34 cellular contexts compared by ENCODE assay signal in the genomic region with DNA sequence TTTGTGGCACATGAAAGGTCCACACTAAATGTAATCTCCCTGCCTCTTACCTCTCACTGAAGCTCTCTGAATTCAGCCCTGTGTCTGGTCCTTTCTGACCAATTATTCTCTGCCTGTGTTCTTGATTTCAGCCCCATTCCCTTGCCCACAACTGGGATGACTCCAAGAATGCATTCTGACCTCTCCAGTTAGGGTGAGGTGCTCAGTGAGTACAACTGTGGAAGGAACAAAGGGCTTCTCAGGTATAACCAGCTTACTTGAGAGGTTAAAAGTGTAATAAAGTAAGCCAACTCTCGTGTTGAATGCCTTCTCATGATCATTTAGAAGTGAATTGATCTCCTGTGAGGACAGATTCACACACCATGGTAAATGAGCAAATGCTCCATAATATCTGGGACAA.
"Had no signal": no experiment of that assay in that cellular context is flagged by ENCODE, and none has a peak within 500 bp of the region (broad histone marks: within the 10 kb centered on the region; RNA-seq: fewer than 3 reads in every experiment).

No MANE protein-coding gene starts in this region.

- H3K36me3 ChIP-seq: adrenal gland, brain microvascular endothelial cell, breast epithelium had no signal

- H3K4me3 Mint-ChIP-seq: activated CD4-positive, alpha-beta memory T cell treated with anti-CD3 and anti-CD28 coated beads for 36 hours; activated CD4-positive, alpha-beta T cell treated with anti-CD3 and anti-CD28 coated beads, Interleukin-2, amount 10 ng/mL, durations not matched to agents 24 days and 14 days; activated CD8-positive, alpha-beta T cell treated with anti-CD3 and anti-CD28 coated beads for 36 hours; activated naive CD4-positive, alpha-beta T cell treated with anti-CD3 and anti-CD28 coated beads, Interleukin-2, amount 10 ng/mL, durations not matched to agents 7 days and 5 days; activated naive CD4-positive, alpha-beta T cell treated with anti-CD3 and anti-CD28 coated beads, Interleukin-2, amount 50 U/mL, for 24 hours; activated naive CD8-positive, alpha-beta T cell; activated naive CD8-positive, alpha-beta T cell treated with anti-CD3 and anti-CD28 coated beads, Interleukin-2, amount 10 ng/mL, durations not matched to agents 7 days and 5 days; activated T-cell treated with anti-CD3 and anti-CD28 coated beads, Interleukin-2, amount 50 U/mL, for 4 hours; activated T-cell treated with anti-CD3 and anti-CD28 coated beads, Interleukin-2, amount 50 U/mL, for 72 hours; activated T-helper 1 cell treated with anti-CD3 and anti-CD28 coated beads, Interleukin-12 subunit alpha, Interleukin-12 subunit beta, Interleukin-2, Interleukin-4 antibody, amounts not matched to agents 30 ng/mL and 10 ng/mL and 1 ng/mL, durations not matched to agents 14 hours and 24 hours and 36 hours; activated T-helper 17 cell treated with anti-CD3 and anti-CD28 coated beads, Interleukin-2, amount 50 U/mL, for 72 hours; T-helper 1 cell treated with Interleukin-12 subunit alpha and Interleukin-12 subunit beta and Interleukin-4 antibody, amounts not matched to agents 30 μg/mL and 1 μg/mL, for 36 hours; T-helper 2 cell treated with Interferon-gamma antibody and Interleukin-4, amounts not matched to agents 5 μg/mL and 100 μg/mL, for 36 hours had no signal

- H3K4me1 Mint-ChIP-seq: activated CD4-positive, alpha-beta T cell treated with anti-CD3 and anti-CD28 coated beads, Interleukin-2, amount 10 ng/mL, durations not matched to agents 24 days and 14 days; activated naive CD4-positive, alpha-beta T cell treated with anti-CD3 and anti-CD28 coated beads, Interleukin-2, amount 10 ng/mL, durations not matched to agents 7 days and 5 days; activated naive CD4-positive, alpha-beta T cell treated with anti-CD3 and anti-CD28 coated beads, Interleukin-2, amount 50 U/mL, for 24 hours; activated naive CD8-positive, alpha-beta T cell treated with anti-CD3 and anti-CD28 coated beads, Interleukin-2, amount 10 ng/mL, durations not matched to agents 7 days and 5 days; activated T-helper 17 cell treated with anti-CD3 and anti-CD28 coated beads, Interleukin-2, amount 50 U/mL, for 72 hours had no signal

- H3K4me1 ChIP-seq: body of pancreas, breast epithelium had no signal

- H3K36me3 Mint-ChIP-seq: activated CD4-positive, alpha-beta memory T cell treated with anti-CD3 and anti-CD28 coated beads for 36 hours; activated naive CD4-positive, alpha-beta T cell treated with anti-CD3 and anti-CD28 coated beads, Interleukin-2, amount 10 ng/mL, durations not matched to agents 7 days and 5 days; activated naive CD8-positive, alpha-beta T cell treated with anti-CD3 and anti-CD28 coated beads, Interleukin-2, amount 10 ng/mL, durations not matched to agents 7 days and 5 days had no signal

- H3K9me3 ChIP-seq: adrenal gland, body of pancreas, breast epithelium had no signal

- H3K4me3 ChIP-seq: adrenal gland, body of pancreas, breast epithelium had no signal

- ATAC-seq: activated CD8-positive, alpha-beta T cell treated with anti-CD3 and anti-CD28 coated beads for 36 hours; activated T-cell treated with anti-CD3 and anti-CD28 coated beads, Interleukin-2, amount 50 U/mL, for 4 hours; activated T-cell treated with anti-CD3 and anti-CD28 coated beads, Interleukin-2, amount 50 U/mL, for 72 hours; activated T-helper 17 cell treated with anti-CD3 and anti-CD28 coated beads, Interleukin-2, amount 50 U/mL, for 72 hours; body of pancreas had no signal

- DNase-seq: activated CD4-positive, alpha-beta memory T cell treated with anti-CD3 and anti-CD28 coated beads for 36 hours; activated CD4-positive, alpha-beta T cell treated with anti-CD3 and anti-CD28 coated beads for 4 hours; activated CD4-positive, alpha-beta T cell treated with anti-CD3 and anti-CD28 coated beads, Interleukin-2, amount 10 ng/mL, durations not matched to agents 24 days and 14 days; activated CD4-positive, alpha-beta T cell treated with anti-CD3 and anti-CD28 coated beads, Interleukin-2, amount 50 U/mL, for 1 hour; activated CD4-positive, alpha-beta T cell treated with anti-CD3 and anti-CD28 coated beads, Interleukin-2, amount 50 U/mL, for 4 hours; activated CD4-positive, CD25-positive, alpha-beta regulatory T cell treated with anti-CD3 and anti-CD28 coated beads, Interleukin-2, amount 50 U/mL, for 72 hours; activated CD8-positive, alpha-beta memory T cell treated with anti-CD3 and anti-CD28 coated beads, Interleukin-2, amount 50 U/mL, for 4 hours; activated CD8-positive, alpha-beta T cell treated with anti-CD3 and anti-CD28 coated beads for 36 hours; activated effector memory CD4-positive, alpha-beta T cell treated with anti-CD3 and anti-CD28 coated beads, Interleukin-2, amount 50 U/mL, for 16 hours; activated naive CD4-positive, alpha-beta T cell treated with anti-CD3 and anti-CD28 coated beads, Interleukin-2, amount 10 ng/mL, durations not matched to agents 7 days and 5 days; activated naive CD4-positive, alpha-beta T cell treated with Interleukin-2 at 50 U/mL for 16 hours; activated naive CD8-positive, alpha-beta T cell treated with anti-CD3 and anti-CD28 coated beads, Interleukin-2, amount 10 ng/mL, durations not matched to agents 7 days and 5 days; activated T-cell treated with anti-CD3 and anti-CD28 coated beads for 4 hours; activated T-cell treated with anti-CD3 and anti-CD28 coated beads, Interleukin-2, amount 50 U/mL, for 1 hour; activated T-cell treated with anti-CD3 and anti-CD28 coated beads, Interleukin-2, amount 50 U/mL, for 4 hours; activated T-cell treated with anti-CD3 and anti-CD28 coated beads, Interleukin-2, amount 50 U/mL, for 72 hours; adrenal gland; amniotic stem cell; aorta; body of pancreas; brain microvascular endothelial cell; central memory CD4-positive, alpha-beta T cell; SW 1271; T-helper 1 cell; T-helper 2 cell; T-helper 9 cell had no signal

- H3K27me3 Mint-ChIP-seq: activated CD4-positive, alpha-beta memory T cell treated with anti-CD3 and anti-CD28 coated beads for 36 hours; activated naive CD4-positive, alpha-beta T cell treated with anti-CD3 and anti-CD28 coated beads, Interleukin-2, amount 50 U/mL, for 24 hours had no signal

- H3K9me3 Mint-ChIP-seq: activated naive CD4-positive, alpha-beta T cell treated with anti-CD3 and anti-CD28 coated beads, Interleukin-2, amount 10 ng/mL, durations not matched to agents 7 days and 5 days; activated naive CD8-positive, alpha-beta T cell treated with anti-CD3 and anti-CD28 coated beads, Interleukin-2, amount 10 ng/mL, durations not matched to agents 7 days and 5 days; T-helper 1 cell treated with Interleukin-12 subunit alpha and Interleukin-12 subunit beta and Interleukin-4 antibody, amounts not matched to agents 30 μg/mL and 1 μg/mL, for 36 hours had no signal

- H3K27ac Mint-ChIP-seq: activated CD4-positive, alpha-beta memory T cell treated with anti-CD3 and anti-CD28 coated beads for 36 hours; activated CD4-positive, alpha-beta T cell treated with anti-CD3 and anti-CD28 coated beads, Interleukin-2, amount 10 ng/mL, durations not matched to agents 24 days and 14 days; activated CD8-positive, alpha-beta T cell treated with anti-CD3 and anti-CD28 coated beads for 36 hours; activated naive CD4-positive, alpha-beta T cell treated with anti-CD3 and anti-CD28 coated beads, Interleukin-2, amount 10 ng/mL, durations not matched to agents 7 days and 5 days; activated naive CD4-positive, alpha-beta T cell treated with anti-CD3 and anti-CD28 coated beads, Interleukin-2, amount 50 U/mL, for 24 hours; activated naive CD8-positive, alpha-beta T cell; activated naive CD8-positive, alpha-beta T cell treated with anti-CD3 and anti-CD28 coated beads, Interleukin-2, amount 10 ng/mL, durations not matched to agents 7 days and 5 days; activated T-cell treated with anti-CD3 and anti-CD28 coated beads, Interleukin-2, amount 50 U/mL, for 72 hours; activated T-helper 1 cell treated with anti-CD3 and anti-CD28 coated beads, Interleukin-12 subunit alpha, Interleukin-12 subunit beta, Interleukin-2, Interleukin-4 antibody, amounts not matched to agents 30 ng/mL and 10 ng/mL and 1 ng/mL, durations not matched to agents 14 hours and 24 hours and 36 hours; activated T-helper 17 cell treated with anti-CD3 and anti-CD28 coated beads, Interleukin-2, amount 50 U/mL, for 72 hours; T-helper 1 cell treated with Interleukin-12 subunit alpha and Interleukin-12 subunit beta and Interleukin-4 antibody, amounts not matched to agents 30 μg/mL and 1 μg/mL, for 36 hours; T-helper 2 cell treated with Interferon-gamma antibody and Interleukin-4, amounts not matched to agents 5 μg/mL and 100 μg/mL, for 36 hours had no signal

- H3K27me3 ChIP-seq: adrenal gland, body of pancreas, brain microvascular endothelial cell, breast epithelium had no signal

- H3K27ac ChIP-seq: adrenal gland, body of pancreas, brain microvascular endothelial cell, breast epithelium, VCaP had no signal
